Comparison of ENCODE assay signal across 8 cellular contexts in genomic region chr16:88857728-88858339, GRCh38. TPM values are rescaled to one million over a fixed set of nuclear protein-coding genes. Genes with fewer than 3 reads are reported as not detected.
A peak's percentile ranks its signal among the peaks of the same experiment; 100 is the strongest.
DNase-seq lines count a peak whose midpoint lies in the region; ATAC-seq and TF ChIP-seq lines count a peak whose summit lies in the region.

No MANE protein-coding gene starts in this region.

- CTCF ChIA-PET in PC-3 (lab: Charles Lee): interaction anchor here (0.6 to 1.9 kb wide), 6 partner anchors 45 to 304 kb away, joined by 3 to 9 read pairs (median 4); partner anchors contain the start of gene APRT

- H3K9me3 ChIP-seq in PC-3 (ENCODE audit: low read length): no peaks in the 10 kb centered on the region
- no peaks in the 10 kb centered on the region for H3K9me3 ChIP-seq in fibroblast of lung (ENCODE audit: control insufficient read depth, insufficient read depth, low read depth, low read length)

- H3K9me3 Mint-ChIP-seq in natural killer cell treated with Interleukin-12 subunit alpha and Interleukin-12 subunit beta and Interleukin-15 and Interleukin-18, amount 100 ng/mL, for 72 hours: no peaks in the 10 kb centered on the region
- no peaks in the 10 kb centered on the region for H3K9me3 Mint-ChIP-seq in stimulated activated naive B cell treated with anti-CD40 and anti-IgM and Interleukin-4, amounts not matched to agents 10 μg/mL and 1 μg/mL and 100 μg/mL, for 72 hours

- peak overlapping the region; percentile 100 for H3K4me3 Mint-ChIP-seq in natural killer cell treated with Interleukin-12 subunit alpha and Interleukin-12 subunit beta and Interleukin-15 and Interleukin-18, amount 100 ng/mL, for 72 hours
- H3K4me3 Mint-ChIP-seq in stimulated activated naive B cell treated with anti-CD40 and anti-IgM and Interleukin-4, amounts not matched to agents 10 μg/mL and 1 μg/mL and 100 μg/mL, for 72 hours: peak overlapping the region; percentile 91 to 93

- H2AFZ ChIP-seq in PC-3 (ENCODE audit: low read length) (peak overlapping the region; percentile 95), fibroblast of lung (ENCODE audit: low read length) (no peak overlapping the region)

- peaks cover 25% of the 10 kb centered on the region for H3K79me2 ChIP-seq in PC-3 (ENCODE audit: low read length)
- H3K79me2 ChIP-seq in fibroblast of lung (ENCODE audit: control insufficient read depth, insufficient read depth, low read length): peaks cover 5% of the 10 kb centered on the region

- BruUV-seq in PC-3 (replicated peaks; lab: Mats Ljungman, UMichigan): TSS peak; percentile 43

- no peaks in the 10 kb centered on the region for H3K9me2 ChIP-seq in PC-3 (replicated peaks; ENCODE audit: low read length)

- H3K27ac Mint-ChIP-seq in natural killer cell treated with Interleukin-12 subunit alpha and Interleukin-12 subunit beta and Interleukin-15 and Interleukin-18, amount 100 ng/mL, for 72 hours: peak overlapping the region; percentile 89 to 92
- H3K27ac Mint-ChIP-seq in stimulated activated naive B cell treated with anti-CD40 and anti-IgM and Interleukin-4, amounts not matched to agents 10 μg/mL and 1 μg/mL and 100 μg/mL, for 72 hours: peak overlapping the region; percentile 89

- no peaks in the 10 kb centered on the region for H3K36me3 ChIP-seq in PC-3 (ENCODE audit: low read depth, low read length)
- peaks cover 7% of the 10 kb centered on the region for H3K36me3 ChIP-seq in fibroblast of lung (ENCODE audit: control insufficient read depth, insufficient read depth, low read length)

- H3K9ac ChIP-seq in PC-3 (ENCODE audit: low read length) (peak overlapping the region; percentile 94), fibroblast of lung (ENCODE audit: insufficient read depth, low read length) (peak overlapping the region; percentile 71)

- POLR2A ChIA-PET in PC-3 (lab: Charles Lee; ENCODE audit: unreplicated experiment): no interaction called here

- peak; percentile 36 for ATAC-seq in HG03025 (IDR thresholded peaks at IDR 0.05; ENCODE audit: low FRiP score, unreplicated experiment)
- peak; percentile 74 for ATAC-seq in PC-3
- ATAC-seq in natural killer cell treated with Interleukin-12 subunit alpha and Interleukin-12 subunit beta and Interleukin-15 and Interleukin-18, amount 100 ng/mL, for 72 hours: peak; percentile 54 to 58
- peak; percentile 67 to 72 for ATAC-seq in stimulated activated naive B cell treated with anti-CD40 and anti-IgM and Interleukin-4, amounts not matched to agents 10 μg/mL and 1 μg/mL and 100 μg/mL, for 72 hours (replicated peaks)

- TF ChIP-seq CTCF in GM12872 (IDR thresholded peaks at IDR 0.05; ENCODE audit: insufficient read depth, low read depth, low read length): peak; percentile 87
- TF ChIP-seq CTCF in PC-3 (conservative IDR thresholded peaks at IDR 0.05; ENCODE audit: low read depth, low read length): peak; percentile 76
- peak; percentile 73 to 89 for TF ChIP-seq CTCF in fibroblast of lung (conservative IDR thresholded peaks at IDR 0.05 in 1 of 2, IDR thresholded peaks at IDR 0.05 in 1 of 2; ENCODE audit: low read depth in 1 of 2, low read length in 2 of 2)

- DNase-seq in PC-3 (peak; percentile 67), fibroblast of lung (ENCODE audit: low read depth in 2 of 2) (peak; percentile 66 to 76), DMS153 (lab: John Stamatoyannopoulos, UW) (no peak)
- peak; percentile 84 to 85 for DNase-seq in activated T-cell treated with anti-CD3 and anti-CD28 coated beads, Interleukin-2, amount 50 U/mL, for 48 hours
- peak; percentile 75 for DNase-seq in natural killer cell treated with Interleukin-12 subunit alpha and Interleukin-12 subunit beta and Interleukin-15 and Interleukin-18, amount 100 ng/mL, for 72 hours (ENCODE audit: low spot score)
- DNase-seq in stimulated activated naive B cell treated with anti-CD40 and anti-IgM and Interleukin-4, amounts not matched to agents 10 μg/mL and 1 μg/mL and 100 μg/mL, for 72 hours: peak; percentile 60

- peaks cover 16 to 24% of the 10 kb centered on the region in 2 donors for H3K4me1 Mint-ChIP-seq in natural killer cell treated with Interleukin-12 subunit alpha and Interleukin-12 subunit beta and Interleukin-15 and Interleukin-18, amount 100 ng/mL, for 72 hours (ENCODE audit: low read depth in 2 of 2)
- peaks cover 27 to 39% of the 10 kb centered on the region in 2 donors for H3K4me1 Mint-ChIP-seq in stimulated activated naive B cell treated with anti-CD40 and anti-IgM and Interleukin-4, amounts not matched to agents 10 μg/mL and 1 μg/mL and 100 μg/mL, for 72 hours

- H3K27me3 Mint-ChIP-seq in natural killer cell treated with Interleukin-12 subunit alpha and Interleukin-12 subunit beta and Interleukin-15 and Interleukin-18, amount 100 ng/mL, for 72 hours: no peaks in the 10 kb centered on the region
- no peaks in the 10 kb centered on the region for H3K27me3 Mint-ChIP-seq in stimulated activated naive B cell treated with anti-CD40 and anti-IgM and Interleukin-4, amounts not matched to agents 10 μg/mL and 1 μg/mL and 100 μg/mL, for 72 hours

- H3K4me3 ChIP-seq in PC-3 (ENCODE audit: low read length) (peak overlapping the region; percentile 99), fibroblast of lung (replicated peaks in 1 of 4; ENCODE audit: control extremely low read depth in 1 of 4, insufficient read depth in 1 of 4, low read depth in 3 of 4, low read length in 4 of 4) (peak overlapping the region; percentile 90 to 97 (median 92))

- H3K27ac ChIP-seq in PC-3 (ENCODE audit: low read length): peak overlapping the region; percentile 37
- no peak overlapping the region for H3K27ac ChIP-seq in fibroblast of lung (ENCODE audit: insufficient read depth, low read length)

- intact Hi-C loops in PC-3 (cut with micrococcal nuclease): no loop called here

- no peaks in the 10 kb centered on the region for H3F3A ChIP-seq in PC-3 (ENCODE audit: low read length, unreplicated experiment)

- H4K20me1 ChIP-seq in PC-3 (ENCODE audit: low read length) (no peaks in the 10 kb centered on the region), fibroblast of lung (ENCODE audit: control insufficient read depth, extremely low read depth, insufficient read depth, low read length) (no peaks in the 10 kb centered on the region)

- 0 out of 2 replicates have a peak, but pooled peaks cover 6% of the 10 kb centered on the region for H3K4me1 ChIP-seq in PC-3 (ENCODE audit: insufficient read depth, low read length)
- peaks cover 4% of the 10 kb centered on the region for H3K4me1 ChIP-seq in fibroblast of lung (ENCODE audit: control insufficient read depth, extremely low read depth, insufficient read depth, low read length)

- peak overlapping the region; percentile 99 for H3K4me2 ChIP-seq in PC-3 (ENCODE audit: low read length)
- peak overlapping the region; percentile 55 for H3K4me2 ChIP-seq in fibroblast of lung (ENCODE audit: extremely low read depth, insufficient read depth, low read length)

- H3K27me3 ChIP-seq in PC-3 (ENCODE audit: low read length) (no peaks in the 10 kb centered on the region), fibroblast of lung (ENCODE audit: control insufficient read depth, insufficient read depth, low read length) (no peaks in the 10 kb centered on the region)

- peaks cover 5% of the 10 kb centered on the region for H3K36me3 Mint-ChIP-seq in natural killer cell treated with Interleukin-12 subunit alpha and Interleukin-12 subunit beta and Interleukin-15 and Interleukin-18, amount 100 ng/mL, for 72 hours
- peaks cover 9 to 20% of the 10 kb centered on the region in 2 donors for H3K36me3 Mint-ChIP-seq in stimulated activated naive B cell treated with anti-CD40 and anti-IgM and Interleukin-4, amounts not matched to agents 10 μg/mL and 1 μg/mL and 100 μg/mL, for 72 hours

RNA-seq across cellular contexts. Expression of gene TRAPPC2L, which starts 0.9 kb away (rescaled TPM):
- total RNA-seq in PC-3 (2014; rRNA removed) (42.0 and 77.5 TPM in 2 replicates), fibroblast of lung (46.5 and 47.7 TPM in 2 replicates)
- polyA plus RNA-seq in fibroblast of lung: 63.7 and 78.6 TPM in 2 replicates
- polyA plus RNA-seq in fibroblast of lung (2012): 190 and 225 TPM in 2 replicates
- polyA minus RNA-seq in fibroblast of lung (ENCODE audit: low replicate concordance): 164 and 219 TPM in 2 replicates
- total RNA-seq in natural killer cell treated with Interleukin-12 subunit alpha and Interleukin-12 subunit beta and Interleukin-15 and Interleukin-18, amount 100 ng/mL, for 72 hours: 10 to 100 TPM; 37.8 to 48.3 TPM

RNA-seq across cellular contexts. Expression of gene GALNS, which starts 1.1 kb away (rescaled TPM):
- 18.3 and 25.5 TPM in 2 replicates for total RNA-seq in PC-3 (2014; rRNA removed)
- total RNA-seq in fibroblast of lung: 20.8 and 29.6 TPM in 2 replicates
- polyA plus RNA-seq in fibroblast of lung: 8.6 and 10.6 TPM in 2 replicates
- 26.6 and 42.5 TPM in 2 replicates for polyA plus RNA-seq in fibroblast of lung (2012)
- 14.6 and 37.4 TPM in 2 replicates for polyA minus RNA-seq in fibroblast of lung (ENCODE audit: low replicate concordance)
- 10 to 100 TPM; 27.3 to 46.3 TPM for total RNA-seq in natural killer cell treated with Interleukin-12 subunit alpha and Interleukin-12 subunit beta and Interleukin-15 and Interleukin-18, amount 100 ng/mL, for 72 hours

RNA-seq across cellular contexts. Expression of gene PABPN1L, which starts 8.6 kb away (rescaled TPM):
- total RNA-seq in PC-3 (2014; rRNA removed) (not detected in 2 replicates), fibroblast of lung (not detected in 2 replicates)
- polyA plus RNA-seq in fibroblast of lung: not detected in 2 replicates
- polyA plus RNA-seq in fibroblast of lung (2012): not detected in 2 replicates
- not detected in 2 replicates for polyA minus RNA-seq in fibroblast of lung (ENCODE audit: low replicate concordance)
- total RNA-seq in natural killer cell treated with Interleukin-12 subunit alpha and Interleukin-12 subunit beta and Interleukin-15 and Interleukin-18, amount 100 ng/mL, for 72 hours: not detected

RNA-seq across cellular contexts. Expression of gene APRT, which starts 46.1 kb away (rescaled TPM):
- total RNA-seq in PC-3 (2014; rRNA removed) (346 and 350 TPM in 2 replicates), fibroblast of lung (50.3 and 95.6 TPM in 2 replicates)
- 39.2 and 57.6 TPM in 2 replicates for polyA plus RNA-seq in fibroblast of lung
- polyA plus RNA-seq in fibroblast of lung (2012): 155 and 232 TPM in 2 replicates
- 62.8 and 64.3 TPM in 2 replicates for polyA minus RNA-seq in fibroblast of lung (ENCODE audit: low replicate concordance)
- total RNA-seq in natural killer cell treated with Interleukin-12 subunit alpha and Interleukin-12 subunit beta and Interleukin-15 and Interleukin-18, amount 100 ng/mL, for 72 hours: 100 to 1,000 TPM; 142 to 192 TPM

RNA-seq across cellular contexts. Expression of gene CDT1, which starts 54.2 kb away (rescaled TPM):
- total RNA-seq in PC-3 (2014; rRNA removed) (43.0 and 76.6 TPM in 2 replicates), fibroblast of lung (0.77 and 3.6 TPM in 2 replicates)
- polyA plus RNA-seq in fibroblast of lung: 1.3 and 4.5 TPM in 2 replicates
- polyA plus RNA-seq in fibroblast of lung (2012): 4.2 and 19.0 TPM in 2 replicates
- polyA minus RNA-seq in fibroblast of lung (ENCODE audit: low replicate concordance): 4.7 and 23.7 TPM in 2 replicates
- 100 to 1,000 TPM in 1 of 2 donors, 10 to 100 TPM in 1; 50.0 to 129 TPM for total RNA-seq in natural killer cell treated with Interleukin-12 subunit alpha and Interleukin-12 subunit beta and Interleukin-15 and Interleukin-18, amount 100 ng/mL, for 72 hours
